16 cellular contexts compared by ENCODE assay signal in genomic region chr18:76615065-76615733, GRCh38.
DNase-seq lines count a peak whose midpoint lies in the region; ATAC-seq and TF ChIP-seq lines count a peak whose summit lies in the region.
"Had no signal": no experiment of that assay in that cellular context is flagged by ENCODE, and none has a peak within 500 bp of the region (broad histone marks: within the 10 kb centered on the region; RNA-seq: fewer than 3 reads in every experiment).

No MANE protein-coding gene starts in this region.

- H3K4me1 ChIP-seq in A673 (ENCODE audit: insufficient read depth, low read length, poor library complexity, severe bottlenecking) (peaks cover 6% of the 10 kb centered on the region), esophagus squamous epithelium (peaks cover 12 to 26% (median 15%) of the 10 kb centered on the region in 3 donors)
- H3K4me1 ChIP-seq: BE2C had no signal

- no peak overlapping the region for H3K4me3 ChIP-seq in A673 (ENCODE audit: low read depth, low read length, poor library complexity, severe bottlenecking)
- H3K4me3 ChIP-seq in esophagus squamous epithelium = no peak overlapping the region

- peak overlapping the region; percentile 27 for H3K27ac Mint-ChIP-seq in T-helper 17 cell
- H3K27ac Mint-ChIP-seq: CD8-positive, alpha-beta T cell; T-cell had no signal

- TF ChIP-seq CTCF in A673 (conservative IDR thresholded peaks at IDR 0.05; ENCODE audit: low read depth, low read length) (no peak), esophagus squamous epithelium (IDR thresholded peaks at IDR 0.05) (no peak)

- intact Hi-C loops in A673 (cut with micrococcal nuclease; ENCODE audit: unreplicated experiment) (no loop called here), esophagus squamous epithelium (cut with DNase I) (loop anchor here (5.0 kb wide), 1 partner anchor 218 kb away; no protein-coding TSS in a partner anchor)

- no peaks in the 10 kb centered on the region for H3K9me3 ChIP-seq in A673 (ENCODE audit: low read depth, low read length, poor library complexity, severe bottlenecking)
- no peaks in the 10 kb centered on the region for H3K9me3 ChIP-seq in T-helper 17 cell (ENCODE audit: control insufficient read depth, low read length, poor library complexity, severe bottlenecking)
- no peaks in the 10 kb centered on the region for H3K9me3 ChIP-seq in esophagus squamous epithelium
- H3K9me3 ChIP-seq: BE2C had no signal

- 72 to 78% methylated on average over 16 to 17 of the region's 17 CpGs for WGBS in esophagus squamous epithelium, 2 donors

- H3K4me3 Mint-ChIP-seq in T-helper 17 cell = no peak overlapping the region
- H3K4me3 Mint-ChIP-seq: CD8-positive, alpha-beta T cell; T-cell had no signal

- H3K27me3 ChIP-seq in A673 (replicated peaks; ENCODE audit: insufficient read depth, low read depth, low read length, poor library complexity) = no peaks in the 10 kb centered on the region
- no peaks in the 10 kb centered on the region for H3K27me3 ChIP-seq in esophagus squamous epithelium
- H3K27me3 ChIP-seq: BE2C had no signal

- H3K36me3 ChIP-seq in A673 (ENCODE audit: insufficient read depth, low read length, poor library complexity, severe bottlenecking) = no peaks in the 10 kb centered on the region
- H3K36me3 ChIP-seq in esophagus squamous epithelium = no peaks in the 10 kb centered on the region
- H3K36me3 ChIP-seq: BE2C had no signal

- peaks cover 32% of the 10 kb centered on the region for H3K27me3 Mint-ChIP-seq in T-helper 17 cell

- CTCF ChIA-PET in A673 (lab: Charles Lee) = no interaction called here

- no peak overlapping the region for H3K27ac ChIP-seq in A673 (ENCODE audit: low read depth, low read length, poor library complexity, severe bottlenecking)
- H3K27ac ChIP-seq in esophagus squamous epithelium = no peak overlapping the region

- H3K36me3 Mint-ChIP-seq in T-helper 17 cell (ENCODE audit: low read depth) = peaks cover 5% of the 10 kb centered on the region
- H3K36me3 Mint-ChIP-seq: CD8-positive, alpha-beta T cell; T-cell had no signal

- POLR2A ChIA-PET in A673 (lab: Charles Lee; ENCODE audit: low non-redundant PET) = no interaction called here

- no TSS peak for BruUV-seq in A673 (replicated peaks; lab: Mats Ljungman, UMichigan)

- TF ChIP-seq POLR2A in esophagus squamous epithelium (IDR thresholded peaks at IDR 0.05) = no peak

- DNase-seq in A673 (ENCODE audit: low spot score) (peak; percentile 8), EH (ENCODE audit: low read depth) (peak; percentile 26), T-helper 17 cell (no peak), fibroblast of peridontal ligament (ENCODE audit: extremely low read depth) (peak; percentile 22), NCI-H524 (lab: John Stamatoyannopoulos, UW) (no peak), esophagus squamous epithelium (lab: John Stamatoyannopoulos, UW) (no peak)
- DNase-seq in stimulated activated CD4-positive, alpha-beta T cell treated with anti-CD3 and anti-CD28 coated beads, Interleukin-4, amount 100 ng/mL, for 24 hours = no peak
- DNase-seq: BE2C; CD8-positive, alpha-beta T cell; EL; HCEC 1CT; NCI-H1092 treated with DMSO at 0.1 percent for 48 hours; NCI-H187; NCI-H2171; NCI-H510A; T-cell had no signal

- ATAC-seq in T-helper 17 cell = no peak
- ATAC-seq: CD8-positive, alpha-beta T cell; T-cell had no signal

- H3K4me1 Mint-ChIP-seq in T-helper 17 cell = peaks cover 2% of the 10 kb centered on the region

Comparison
In these comparisons a context has a peak if more than half of its experiments do, and no peak if none do; other contexts are left out.
1. DNase-seq: peak in A673 (single experiment), EH (single experiment) and fibroblast of peridontal ligament (single experiment); none in T-helper 17 cell (0 of 3), stimulated activated CD4-positive, alpha-beta T cell treated with anti-CD3 and anti-CD28 coated beads, Interleukin-4, amount 100 ng/mL, for 24 hours (single experiment), NCI-H524 (0 of 2) and esophagus squamous epithelium (single experiment).